In genomic region chr20:16280219-16280618, GRCh38 we compare ENCODE assay signal across 1 cellular context.
TF ChIP-seq lines count a peak whose summit lies in the region.

No MANE protein-coding gene starts in this region.

TF ChIP-seq in HepG2, 621 proteins besides CTCF, POLR2A, EP300 and RAD21 (continued from another document):
- TF ChIP-seq ZBTB4 (CRISPR knock-in tag; IDR thresholded peaks at IDR 0.05; ENCODE audit: borderline replicate concordance): no peak
- TF ChIP-seq TFE3 (CRISPR knock-in tag; IDR thresholded peaks at IDR 0.05): no peak
- TF ChIP-seq ZSCAN25 (CRISPR knock-in tag; IDR thresholded peaks at IDR 0.05): no peak
- peak; percentile 23 for TF ChIP-seq RBM22 (optimal IDR thresholded peaks at IDR 0.05; ENCODE audit: low read length)
- TF ChIP-seq LRRFIP1 (CRISPR knock-in tag; conservative IDR thresholded peaks at IDR 0.05): no peak
